In the genomic region with DNA sequence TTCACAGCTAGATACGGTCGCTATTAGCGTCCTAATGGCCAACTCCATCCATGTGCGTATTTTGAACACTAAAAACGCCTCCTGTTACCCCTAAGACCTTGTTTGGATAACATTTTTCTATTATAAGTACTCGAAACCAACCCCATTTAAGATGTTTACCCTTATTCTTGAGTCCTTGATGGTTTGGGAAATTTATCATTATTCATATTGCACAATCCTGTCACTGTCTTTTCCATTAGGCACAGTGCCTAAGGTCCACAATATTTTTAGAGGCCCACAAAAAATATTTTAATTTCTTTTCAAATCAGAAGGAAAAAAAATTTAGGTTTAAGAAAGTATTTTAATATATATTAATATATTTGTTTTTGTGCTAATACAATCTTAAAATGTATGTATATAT, we compare ENCODE assay signal across 9 cellular contexts. TPM values are rescaled to one million over a fixed set of nuclear protein-coding genes. Genes with fewer than 3 reads are reported as not detected.
DNase-seq lines count a peak whose midpoint lies in the region; ATAC-seq, FAIRE-seq and TF ChIP-seq lines count a peak whose summit lies in the region.
"Had no signal": no experiment of that assay in that cellular context is flagged by ENCODE, and none has a peak within 500 bp of the region (broad histone marks: within the 10 kb centered on the region; RNA-seq: fewer than 3 reads in every experiment).

No MANE protein-coding gene starts in this region.

- H3K4me1 ChIP-seq in ES-I3 (ENCODE audit: insufficient read depth, low read length): peaks cover 11% of the 10 kb centered on the region; the same call in 1 of the 2 replicates

- no peak for DNase-seq in T-helper 17 cell
- no peak for DNase-seq in fibroblast of the aortic adventitia (ENCODE audit: low read depth)
- DNase-seq in retinal pigment epithelial cell (ENCODE audit: low read depth): no peak
- DNase-seq in GM12892 (ENCODE audit: insufficient read length): no peak
- DNase-seq in NCI-H774 (lab: John Stamatoyannopoulos, UW): no peak
- no peak for DNase-seq in hypothalamus (lab: John Stamatoyannopoulos, UW)

- peaks cover 11% of the 10 kb centered on the region for H3K4me1 Mint-ChIP-seq in T-helper 17 cell

- ATAC-seq in T-helper 17 cell (no peak), HG02759 (IDR thresholded peaks at IDR 0.05; ENCODE audit: unreplicated experiment) (no peak)
- ATAC-seq: GM12878 had no signal

- no peak for FAIRE-seq in GM12892 (lab: Jason Lieb, UNC)
- FAIRE-seq: GM12878 had no signal

- H3K4me3 Mint-ChIP-seq in T-helper 17 cell: peak overlapping the region; percentile 88

- H3K27ac Mint-ChIP-seq in T-helper 17 cell: no peak overlapping the region

- peaks cover 36% of the 10 kb centered on the region for H3K27me3 Mint-ChIP-seq in T-helper 17 cell

- H3K4me3 ChIP-seq in fibroblast of the aortic adventitia (ENCODE audit: low read depth, low read length): peak overlapping the region; percentile 75
- H3K4me3 ChIP-seq in retinal pigment epithelial cell (ENCODE audit: low read length): peak overlapping the region; percentile 78
- H3K4me3 ChIP-seq: GM12878 had no signal

- TF ChIP-seq CTCF in fibroblast of the aortic adventitia (IDR thresholded peaks at IDR 0.05; ENCODE audit: insufficient read depth, low read length) (no peak), retinal pigment epithelial cell (conservative IDR thresholded peaks at IDR 0.05; ENCODE audit: low read depth, low read length) (no peak)

- H3K9me3 ChIP-seq in ES-I3 (ENCODE audit: control insufficient read depth, insufficient read depth, low read length): no peaks in the 10 kb centered on the region
- H3K9me3 ChIP-seq in T-helper 17 cell (ENCODE audit: control insufficient read depth, low read length, poor library complexity, severe bottlenecking): no peaks in the 10 kb centered on the region

- peak overlapping the region; percentile 88; the same call in 1 of the 2 replicates for H3K9ac ChIP-seq in ES-I3 (ENCODE audit: low read depth, low read length)

- peaks cover 2% of the 10 kb centered on the region for H3K36me3 Mint-ChIP-seq in T-helper 17 cell (ENCODE audit: low read depth)

- no peak for TF ChIP-seq POLR2A in GM12892 (IDR thresholded peaks at IDR 0.05; ENCODE audit: low read depth, low read length)

- no peaks in the 10 kb centered on the region for H3K36me3 ChIP-seq in ES-I3 (ENCODE audit: insufficient read depth, low read length)

RNA-seq across cellular contexts. Expression of gene LIFR, which starts 1.3 kb away (rescaled TPM):
- total RNA-seq in T-helper 17 cell (under 1 TPM in 1 of 2 donors, not detected in 1; 0.27 TPM), fibroblast of the aortic adventitia (ENCODE audit: low replicate concordance) (38.6 and 45.0 TPM in 2 replicates)
- polyA plus RNA-seq in GM12892 (2012; ENCODE audit: missing spikeins): 0.06 TPM
- polyA plus RNA-seq: GM12878 had no signal

Comparison
In these comparisons a context has a peak if more than half of its experiments do, and no peak if none do; other contexts are left out.
1. RNA of gene LIFR, which starts 1.3 kb away (total RNA-seq): 38.6 to 45.0 TPM in fibroblast of the aortic adventitia; 0.27 TPM in T-helper 17 cell; every median in the first group is over 10 times any median in the second.